ENCODE assay signal across 8 cellular contexts in the genomic region with DNA sequence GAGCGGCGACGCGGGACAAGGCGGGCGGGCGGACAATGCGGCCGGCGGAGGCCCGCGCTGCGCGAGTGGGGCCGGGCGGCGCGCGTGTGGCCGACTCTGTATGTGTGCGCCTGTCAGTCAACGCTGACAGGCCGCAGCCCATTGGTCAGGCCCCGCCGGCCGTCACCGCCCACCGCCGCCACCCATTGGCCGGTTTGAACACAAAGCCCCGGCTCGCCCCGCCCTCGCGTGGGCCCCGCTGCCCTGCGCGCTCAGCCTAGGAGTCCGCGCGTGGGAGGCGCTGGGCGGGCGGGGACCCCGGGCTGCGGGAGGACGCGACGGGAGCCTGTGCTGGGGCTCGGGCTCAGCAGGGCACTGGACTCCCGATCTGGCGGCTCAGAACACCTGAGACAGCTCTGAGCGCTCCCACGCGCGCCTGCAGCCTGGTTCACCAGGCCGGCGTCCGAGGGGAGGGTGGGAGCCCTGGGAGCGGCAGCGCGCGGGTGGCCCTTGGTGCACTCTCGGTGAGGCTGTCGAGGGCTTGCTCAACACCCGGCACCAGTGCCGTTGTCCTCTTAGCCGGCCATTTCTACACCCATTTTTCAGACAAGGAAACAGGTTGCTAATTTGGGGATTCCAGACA. TPM values are rescaled to one million over a fixed set of nuclear protein-coding genes. Genes with fewer than 3 reads are reported as not detected.
DNase-seq lines count a peak whose midpoint lies in the region; ATAC-seq and TF ChIP-seq lines count a peak whose summit lies in the region.

A gene with protein sequence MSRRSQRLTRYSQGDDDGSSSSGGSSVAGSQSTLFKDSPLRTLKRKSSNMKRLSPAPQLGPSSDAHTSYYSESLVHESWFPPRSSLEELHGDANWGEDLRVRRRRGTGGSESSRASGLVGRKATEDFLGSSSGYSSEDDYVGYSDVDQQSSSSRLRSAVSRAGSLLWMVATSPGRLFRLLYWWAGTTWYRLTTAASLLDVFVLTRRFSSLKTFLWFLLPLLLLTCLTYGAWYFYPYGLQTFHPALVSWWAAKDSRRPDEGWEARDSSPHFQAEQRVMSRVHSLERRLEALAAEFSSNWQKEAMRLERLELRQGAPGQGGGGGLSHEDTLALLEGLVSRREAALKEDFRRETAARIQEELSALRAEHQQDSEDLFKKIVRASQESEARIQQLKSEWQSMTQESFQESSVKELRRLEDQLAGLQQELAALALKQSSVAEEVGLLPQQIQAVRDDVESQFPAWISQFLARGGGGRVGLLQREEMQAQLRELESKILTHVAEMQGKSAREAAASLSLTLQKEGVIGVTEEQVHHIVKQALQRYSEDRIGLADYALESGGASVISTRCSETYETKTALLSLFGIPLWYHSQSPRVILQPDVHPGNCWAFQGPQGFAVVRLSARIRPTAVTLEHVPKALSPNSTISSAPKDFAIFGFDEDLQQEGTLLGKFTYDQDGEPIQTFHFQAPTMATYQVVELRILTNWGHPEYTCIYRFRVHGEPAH (minus strand): TSS at position 88 of the 622 bp plus-strand sequence. CDS start 3,370 bp downstream, outside the sequence.

- peak within 1 kb of the TSS; percentile 63 to 97 (median 84) for H3K4me3 ChIP-seq in spleen

- WGBS in spleen, 5 donors: 0 to 2% (median 1%) methylated on average over 15 to 68 of the region's 68 CpGs

- intact Hi-C loops in spleen (cut with DNase I; ENCODE audit: low total_unique reads): no loop called here

- peak in 1 of 11 experiments; percentile 22 for TF ChIP-seq CTCF in spleen (IDR thresholded peaks at IDR 0.05 in 8 of 11, conservative IDR thresholded peaks at IDR 0.05 in 3 of 11)

- H3K27me3 ChIP-seq in spleen (replicated peaks in 1 of 7): no peaks in the 10 kb centered on the region

- TF ChIP-seq POLR2A in spleen (IDR thresholded peaks at IDR 0.05): peak in 2 of 3 donors; percentile 61 to 75

- peak within 1 kb of the TSS; percentile 98 for H3K27ac ChIP-seq in caudate nucleus (ENCODE audit: low read depth, low read length)
- H3K27ac ChIP-seq in spleen: peak within 1 kb of the TSS; percentile 90 to 100 (median 97)

- DNase-seq in NCI-H2081 (lab: John Stamatoyannopoulos, UW) (peak; percentile 76 to 77), NCI-H2081 treated with DMSO at 0.1 percent for 48 hours (lab: John Stamatoyannopoulos, UW) (no peak), NCI-H1930 (lab: John Stamatoyannopoulos, UW) (peak; percentile 21 to 77), caudate nucleus (lab: John Stamatoyannopoulos, UW) (peak in 60 of 61 donors; percentile 22 to 97 (median 92)), iris pigment epithelial cell (ENCODE audit: low read depth) (peak; percentile 83), spleen (peak; percentile 98)
- peak; percentile 87 to 91 (median 88) for DNase-seq in activated CD4-positive, CD25-positive, alpha-beta regulatory T cell (lab: John Stamatoyannopoulos, UW)

- ATAC-seq in HG02678 (IDR thresholded peaks at IDR 0.05; ENCODE audit: unreplicated experiment): peak; percentile 72

- H3K9me3 ChIP-seq in spleen: no peaks in the 10 kb centered on the region

- H3K4me1 ChIP-seq in spleen: peaks cover 45 to 89% (median 74%) of the 10 kb centered on the region in 6 donors

- peaks cover 0 to 27% (median 15%) of the 10 kb centered on the region in 6 donors for H3K36me3 ChIP-seq in spleen

RNA-seq across cellular contexts. Expression of the gene that starts here (rescaled TPM):
- total RNA-seq in spleen: 100 to 1,000 TPM; 204 to 455 (median 220) TPM
- 10 to 100 TPM; 35.4 to 86.5 (median 38.9) TPM for polyA plus RNA-seq in spleen
